ENCODE assay signal across 10 cellular contexts in the genomic region with DNA sequence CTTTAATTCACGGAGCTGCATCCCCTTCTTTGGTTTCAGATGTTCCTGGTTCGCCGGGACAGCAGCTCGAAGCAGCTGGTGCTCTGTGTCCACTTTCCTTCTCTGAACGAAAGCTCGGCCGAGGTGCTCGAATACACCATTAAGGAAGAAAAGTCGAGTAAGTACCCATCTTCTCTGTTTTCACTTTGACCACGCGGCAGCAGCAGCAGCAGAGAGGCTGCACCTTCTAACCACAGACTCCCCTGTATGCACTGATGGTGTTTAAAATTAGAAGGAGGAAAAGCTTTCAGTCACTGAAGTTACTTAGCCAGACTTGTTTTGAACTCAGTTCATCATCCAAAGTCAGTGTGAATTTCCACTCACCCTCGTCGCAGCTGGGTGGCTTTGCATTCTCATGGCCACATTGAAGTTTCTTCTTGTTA.
DNase-seq lines count a peak whose midpoint lies in the region; ATAC-seq and TF ChIP-seq lines count a peak whose summit lies in the region.
"Had no signal": no experiment of that assay in that cellular context is flagged by ENCODE, and none has a peak within 500 bp of the region (broad histone marks: within the 10 kb centered on the region; RNA-seq: fewer than 3 reads in every experiment).

No MANE protein-coding gene starts in this region.

- POLR2A ChIA-PET in activated CD4-positive, alpha-beta T cell treated with anti-CD3 and anti-CD28 coated beads for 36 hours (lab: Charles Lee): interaction anchor here (0.9 kb wide), 1 partner anchor 9 kb away, joined by 4 read pairs; no protein-coding TSS in a partner anchor

- CTCF ChIA-PET in activated CD4-positive, alpha-beta T cell treated with anti-CD3 and anti-CD28 coated beads for 36 hours (lab: Charles Lee): interaction anchor here (0.6 to 2.0 kb wide), 10 partner anchors 9 to 408 kb away, joined by 3 to 6 read pairs (median 3); no protein-coding TSS in a partner anchor

- intact Hi-C loops in activated CD4-positive, alpha-beta T cell treated with anti-CD3 and anti-CD28 coated beads for 36 hours (cut with DNase I, micrococcal nuclease): loop anchor here in 1 of 2 experiments (2.0 kb wide), 1 partner anchor 15 kb away; no protein-coding TSS in a partner anchor
- intact Hi-C loops in left colon (cut with DNase I, micrococcal nuclease): no loop called here

- peak overlapping the region; percentile 55 for H3K27ac Mint-ChIP-seq in activated CD4-positive, alpha-beta T cell treated with anti-CD3 and anti-CD28 coated beads for 36 hours
- peak overlapping the region; percentile 83 for H3K27ac Mint-ChIP-seq in stimulated activated effector memory CD8-positive, alpha-beta T cell treated with anti-CD3 and anti-CD28 coated beads, Interleukin-12 subunit alpha, Interleukin-12 subunit beta, amount 100 ng/mL, for 72 hours

- peaks cover 12% of the 10 kb centered on the region for H3K36me3 Mint-ChIP-seq in activated CD4-positive, alpha-beta T cell treated with anti-CD3 and anti-CD28 coated beads for 36 hours (ENCODE audit: low read depth)
- peaks cover 52% of the 10 kb centered on the region for H3K36me3 Mint-ChIP-seq in stimulated activated effector memory CD8-positive, alpha-beta T cell treated with anti-CD3 and anti-CD28 coated beads, Interleukin-12 subunit alpha, Interleukin-12 subunit beta, amount 100 ng/mL, for 72 hours

- no peaks in the 10 kb centered on the region for H3K9me3 Mint-ChIP-seq in activated CD4-positive, alpha-beta T cell treated with anti-CD3 and anti-CD28 coated beads for 36 hours (ENCODE audit: low read depth)
- no peaks in the 10 kb centered on the region for H3K9me3 Mint-ChIP-seq in stimulated activated effector memory CD8-positive, alpha-beta T cell treated with anti-CD3 and anti-CD28 coated beads, Interleukin-12 subunit alpha, Interleukin-12 subunit beta, amount 100 ng/mL, for 72 hours

- H3K4me1 Mint-ChIP-seq in activated CD4-positive, alpha-beta T cell treated with anti-CD3 and anti-CD28 coated beads for 36 hours: peaks cover 50% of the 10 kb centered on the region
- H3K4me1 Mint-ChIP-seq in stimulated activated effector memory CD8-positive, alpha-beta T cell treated with anti-CD3 and anti-CD28 coated beads, Interleukin-12 subunit alpha, Interleukin-12 subunit beta, amount 100 ng/mL, for 72 hours: peaks cover 84% of the 10 kb centered on the region

- H3K27me3 Mint-ChIP-seq in activated CD4-positive, alpha-beta T cell treated with anti-CD3 and anti-CD28 coated beads for 36 hours: no peaks in the 10 kb centered on the region

- ATAC-seq in activated CD4-positive, alpha-beta T cell treated with anti-CD3 and anti-CD28 coated beads for 36 hours: peak; percentile 78
- peak; percentile 84 for ATAC-seq in HG02642 (IDR thresholded peaks at IDR 0.05; ENCODE audit: poor library complexity, unreplicated experiment)
- ATAC-seq in stimulated activated effector memory CD8-positive, alpha-beta T cell treated with anti-CD3 and anti-CD28 coated beads, Interleukin-12 subunit alpha, Interleukin-12 subunit beta, amount 100 ng/mL, for 72 hours: peak; percentile 90
- ATAC-seq in left colon: no peak
- ATAC-seq: A549, HCT116 had no signal

- H3K4me3 Mint-ChIP-seq in activated CD4-positive, alpha-beta T cell treated with anti-CD3 and anti-CD28 coated beads for 36 hours: peak overlapping the region; percentile 39
- peak overlapping the region; percentile 68 for H3K4me3 Mint-ChIP-seq in stimulated activated effector memory CD8-positive, alpha-beta T cell treated with anti-CD3 and anti-CD28 coated beads, Interleukin-12 subunit alpha, Interleukin-12 subunit beta, amount 100 ng/mL, for 72 hours

- TF ChIP-seq POLR2A in erythroblast (IDR thresholded peaks at IDR 0.05; ENCODE audit: low read length): no peak

- peak; percentile 54 for DNase-seq in activated CD4-positive, alpha-beta T cell treated with anti-CD3 and anti-CD28 coated beads for 36 hours
- DNase-seq in activated CD4-positive, alpha-beta T cell treated with anti-CD3 and anti-CD28 coated beads, Interleukin-2, amount 50 U/mL, for 4 hours: no peak
- DNase-seq in NAMALWA (ENCODE audit: low spot score): peak; percentile 47
- DNase-seq in stimulated activated effector memory CD8-positive, alpha-beta T cell treated with anti-CD3 and anti-CD28 coated beads, Interleukin-12 subunit alpha, Interleukin-12 subunit beta, amount 100 ng/mL, for 72 hours (ENCODE audit: low spot score in 2 of 2): peak in 1 of 2 donors; percentile 67
- no peak for DNase-seq in left colon
- DNase-seq in erythroblast (lab: John Stamatoyannopoulos, UW): no peak
- DNase-seq in A172 (ENCODE audit: low spot score): no peak

Comparison
In these comparisons a context has a peak if more than half of its experiments do, and no peak if none do; other contexts are left out.
1. DNase-seq: peak in activated CD4-positive, alpha-beta T cell treated with anti-CD3 and anti-CD28 coated beads for 36 hours (single experiment) and NAMALWA (single experiment); none in activated CD4-positive, alpha-beta T cell treated with anti-CD3 and anti-CD28 coated beads, Interleukin-2, amount 50 U/mL, for 4 hours (0 of 2), left colon (0 of 2), erythroblast (0 of 2) and A172 (single experiment).